ENCODE assay signal across 7 cellular contexts in genomic region chr12:8696402-8697100, GRCh38. TPM values are rescaled to one million over a fixed set of nuclear protein-coding genes. Genes with fewer than 3 reads are reported as not detected.
DNase-seq lines count a peak whose midpoint lies in the region; ATAC-seq and TF ChIP-seq lines count a peak whose summit lies in the region.

No MANE protein-coding gene starts in this region.

- peak overlapping the region; percentile 96 for H3K9ac ChIP-seq in skeletal muscle satellite cell (ENCODE audit: low read depth, low read length)

- no peaks in the 10 kb centered on the region for H3K27me3 ChIP-seq in gastroesophageal sphincter
- peaks cover 6% of the 10 kb centered on the region for H3K27me3 ChIP-seq in skeletal muscle satellite cell (ENCODE audit: control insufficient read depth, insufficient read depth, low read length)

- TF ChIP-seq EP300 in gastroesophageal sphincter (IDR thresholded peaks at IDR 0.05), result no peak

- DNase-seq in HFF-Myc (ENCODE audit: extremely low read depth, low read depth) (no peak), NCI-H1930 (lab: John Stamatoyannopoulos, UW) (no peak), SHP77 (lab: John Stamatoyannopoulos, UW) (no peak)

- peak overlapping the region; percentile 94 for H3K4me2 ChIP-seq in skeletal muscle satellite cell (ENCODE audit: low read length)

- no peaks in the 10 kb centered on the region for H3K9me3 ChIP-seq in gastroesophageal sphincter
- H3K9me3 ChIP-seq in skeletal muscle satellite cell (replicated peaks; ENCODE audit: low read length), result no peaks in the 10 kb centered on the region

- peaks cover 5 to 51% (median 10%) of the 10 kb centered on the region in 3 donors for H3K4me1 ChIP-seq in gastroesophageal sphincter
- H3K4me1 ChIP-seq in skeletal muscle satellite cell (ENCODE audit: control insufficient read depth, insufficient read depth, low read length), result peaks cover 13% of the 10 kb centered on the region

- WGBS in gastroesophageal sphincter (ENCODE audit: low coverage in 1 of 2), 2 donors, result 18 to 21% methylated on average over 7 of the region's 7 CpGs

- no peak for TF ChIP-seq POLR2A in gastroesophageal sphincter (IDR thresholded peaks at IDR 0.05)

- peak overlapping the region; percentile 81 to 100 (median 98) for H3K27ac ChIP-seq in gastroesophageal sphincter

- TF ChIP-seq CTCF in HFF-Myc (IDR thresholded peaks at IDR 0.05; ENCODE audit: low read depth, low read length, missing control alignments) (no peak), WI38 (IDR thresholded peaks at IDR 0.05; ENCODE audit: low read depth, low read length) (no peak), gastroesophageal sphincter (IDR thresholded peaks at IDR 0.05) (no peak)

- no peak for ATAC-seq in gastroesophageal sphincter
- no peak for ATAC-seq in GM18519 (IDR thresholded peaks at IDR 0.05; ENCODE audit: low FRiP score, unreplicated experiment)

- H3K36me3 ChIP-seq in gastroesophageal sphincter, result no peaks in the 10 kb centered on the region
- no peaks in the 10 kb centered on the region for H3K36me3 ChIP-seq in skeletal muscle satellite cell (ENCODE audit: insufficient read depth, low read length)

- H3K4me3 ChIP-seq in HFF-Myc (replicated peaks; ENCODE audit: low read depth, low read length) (peak overlapping the region; percentile 71), WI38 (ENCODE audit: low read depth, low read length) (peak overlapping the region; percentile 82), gastroesophageal sphincter (peak overlapping the region; percentile 61 to 99), skeletal muscle satellite cell (ENCODE audit: low read length) (peak overlapping the region; percentile 99)

RNA-seq across cellular contexts. Expression of gene RIMKLB, which starts 1.2 kb away (rescaled TPM):
- 10 to 100 TPM; 36.5 to 49.7 (median 43.5) TPM for total RNA-seq in gastroesophageal sphincter
- 16.6 and 19.5 TPM in 2 replicates for total RNA-seq in skeletal muscle satellite cell (2012; rRNA removed)

RNA-seq across cellular contexts. Expression of gene MFAP5, which starts 33.9 kb away (rescaled TPM):
- 100 to 1,000 TPM in 3 of 4 donors, 10 to 100 TPM in 1; 49.3 to 205 (median 137) TPM for total RNA-seq in gastroesophageal sphincter
- total RNA-seq in skeletal muscle satellite cell (2012; rRNA removed), result 2.0 and 62.0 TPM in 2 replicates
